ENCODE assay signal across 1 cellular context in genomic region chr3:195110647-195111321, GRCh38.
TF ChIP-seq lines count a peak whose summit lies in the region.

No MANE protein-coding gene starts in this region.

TF ChIP-seq in SK-N-SH treated with all-trans-retinoic acid at 6 μM for 48 hours, 23 proteins besides CTCF, POLR2A, EP300 and RAD21 (continued from another document):
- TF ChIP-seq TSHZ2 (CRISPR knock-in tag; IDR thresholded peaks at IDR 0.05) (no peak), OSR1 (CRISPR knock-in tag; IDR thresholded peaks at IDR 0.05) (no peak), ARNTL (CRISPR knock-in tag; IDR thresholded peaks at IDR 0.05; ENCODE audit: borderline replicate concordance, low read depth) (no peak), CREB5 (CRISPR knock-in tag; IDR thresholded peaks at IDR 0.05; ENCODE audit: low read depth) (no peak), SNAI2 (CRISPR knock-in tag; IDR thresholded peaks at IDR 0.05) (no peak)
